21 cellular contexts compared by ENCODE assay signal in the genomic region with DNA sequence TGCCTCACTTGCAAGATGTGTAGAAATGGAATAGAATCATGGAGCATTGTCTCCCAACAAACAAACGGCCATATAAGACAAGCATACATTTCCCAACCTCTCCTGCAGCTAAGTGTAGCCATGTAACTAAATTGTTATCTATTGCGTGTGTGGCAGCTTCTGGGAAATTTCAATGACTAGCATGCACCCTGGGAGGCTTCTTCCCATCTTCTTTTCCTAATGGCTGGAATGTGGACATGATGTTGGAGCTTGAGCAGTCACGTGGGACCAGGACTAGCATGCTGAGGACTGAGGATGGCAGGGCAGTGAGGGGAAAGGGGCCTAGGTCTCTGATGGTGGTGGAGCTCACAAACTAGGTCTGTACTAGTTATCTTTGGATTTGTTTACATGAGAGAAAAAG. TPM values are rescaled to one million over a fixed set of nuclear protein-coding genes. Genes with fewer than 3 reads are reported as not detected.
DNase-seq lines count a peak whose midpoint lies in the region; ATAC-seq and TF ChIP-seq lines count a peak whose summit lies in the region.
"Had no signal": no experiment of that assay in that cellular context is flagged by ENCODE, and none has a peak within 500 bp of the region (broad histone marks: within the 10 kb centered on the region; RNA-seq: fewer than 3 reads in every experiment).

No MANE protein-coding gene starts in this region.

- ATAC-seq in aorta (ENCODE audit: low FRiP score): no peak
- ATAC-seq in stimulated activated effector memory CD8-positive, alpha-beta T cell treated with anti-CD3 and anti-CD28 coated beads, Interleukin-12 subunit alpha, Interleukin-12 subunit beta, amount 100 ng/mL, for 72 hours: no peak

- no peaks in the 10 kb centered on the region for H4K20me1 ChIP-seq in mammary epithelial cell (ENCODE audit: insufficient read depth, low read length)

- H3K27me3 ChIP-seq in mammary epithelial cell (ENCODE audit: insufficient read depth, low read length): no peaks in the 10 kb centered on the region
- no peaks in the 10 kb centered on the region for H3K27me3 ChIP-seq in sigmoid colon
- no peaks in the 10 kb centered on the region for H3K27me3 ChIP-seq in aorta (ENCODE audit: control insufficient read depth in 1 of 2, insufficient read depth in 2 of 2, low read length in 1 of 2)
- H3K27me3 ChIP-seq: heart left ventricle, MG63 had no signal

- BruUV-seq in MCF 10A (replicated peaks; lab: Mats Ljungman, UMichigan) (no TSS peak), mammary epithelial cell (replicated peaks; lab: Mats Ljungman, UMichigan) (no TSS peak)

- H3K4me3 Mint-ChIP-seq in MCF 10A (ENCODE audit: unreplicated experiment) (no peak overlapping the region), glutamatergic neuron (ENCODE audit: unreplicated experiment) (peak overlapping the region; percentile 74)
- no peak overlapping the region for H3K4me3 Mint-ChIP-seq in stimulated activated effector memory CD8-positive, alpha-beta T cell treated with anti-CD3 and anti-CD28 coated beads, Interleukin-12 subunit alpha, Interleukin-12 subunit beta, amount 100 ng/mL, for 72 hours
- H3K4me3 Mint-ChIP-seq: CD14-positive monocyte; dendritic cell treated with granulocyte-macrophage colony-stimulating factor and Interleukin-4, amounts not matched to agents 40 ng/mL and 50 ng/mL, for 4 days; memory B cell had no signal

- POLR2A ChIA-PET in MCF 10A (lab: Yijun Ruan, JAX): interaction anchor here (5.9 kb wide), 1 partner anchor 22 kb away, joined by 103 read pairs; the partner anchor contains the start of gene CTDSP2

- no peak for DNase-seq in MCF 10A (ENCODE audit: unreplicated experiment)
- DNase-seq in mammary epithelial cell: no peak
- DNase-seq in glutamatergic neuron: no peak
- no peak for DNase-seq in sigmoid colon
- no peak for DNase-seq in aorta
- DNase-seq in stimulated activated effector memory CD8-positive, alpha-beta T cell treated with anti-CD3 and anti-CD28 coated beads, Interleukin-12 subunit alpha, Interleukin-12 subunit beta, amount 100 ng/mL, for 72 hours (ENCODE audit: low spot score in 2 of 2): no peak
- DNase-seq in cerebellum (ENCODE audit: low spot score): no peak
- DNase-seq in AG20443 (ENCODE audit: low spot score): no peak
- DNase-seq: activated CD8-positive, alpha-beta memory T cell treated with anti-CD3 and anti-CD28 coated beads, Interleukin-2, amount 50 U/mL, for 4 hours; activated naive CD4-positive, alpha-beta T cell; DMS79; MG63; SIG-M5; stimulated activated naive CD4-positive, alpha-beta T cell treated with Interleukin-2 at 50 U/mL for 16 hours had no signal

- H3K4me3 ChIP-seq in mammary epithelial cell (replicated peaks in 1 of 3; ENCODE audit: insufficient read depth in 1 of 3, low read depth in 2 of 3, low read length in 3 of 3): no peak overlapping the region
- H3K4me3 ChIP-seq in sigmoid colon: no peak overlapping the region
- H3K4me3 ChIP-seq in aorta (ENCODE audit: low read length in 2 of 2): no peak overlapping the region
- H3K4me3 ChIP-seq: HAP-1, heart left ventricle, MG63 had no signal

- H3K9me3 ChIP-seq in mammary epithelial cell (replicated peaks; ENCODE audit: insufficient read depth, low read length): no peaks in the 10 kb centered on the region
- no peaks in the 10 kb centered on the region for H3K9me3 ChIP-seq in sigmoid colon
- H3K9me3 ChIP-seq in aorta (ENCODE audit: control insufficient read depth, low read length): no peaks in the 10 kb centered on the region
- H3K9me3 ChIP-seq: HAP-1, heart left ventricle, MG63 had no signal

- H3K36me3 ChIP-seq in mammary epithelial cell (ENCODE audit: insufficient read depth, low read length) (no peaks in the 10 kb centered on the region), sigmoid colon (no peaks in the 10 kb centered on the region), aorta (ENCODE audit: control insufficient read depth in 1 of 2, insufficient read depth in 2 of 2, low read length in 1 of 2) (no peaks in the 10 kb centered on the region)
- H3K36me3 ChIP-seq: HAP-1, heart left ventricle, MG63 had no signal

- H3K27me3 Mint-ChIP-seq in MCF 10A (ENCODE audit: insufficient read depth, unreplicated experiment) (no peaks in the 10 kb centered on the region), glutamatergic neuron (ENCODE audit: unreplicated experiment) (peaks cover 18% of the 10 kb centered on the region)

- H3K27ac ChIP-seq in mammary epithelial cell (ENCODE audit: insufficient read depth, low read depth, low read length) (no peak overlapping the region), sigmoid colon (peak overlapping the region; percentile 84 to 99 (median 92)), aorta (ENCODE audit: low read depth in 1 of 2, low read length in 2 of 2) (peak overlapping the region; percentile 10 to 54)
- H3K27ac ChIP-seq: 22Rv1 had no signal

- H3K36me3 Mint-ChIP-seq in MCF 10A (ENCODE audit: insufficient read depth, unreplicated experiment) (no peaks in the 10 kb centered on the region), glutamatergic neuron (ENCODE audit: unreplicated experiment) (peaks cover 3% of the 10 kb centered on the region)
- H3K36me3 Mint-ChIP-seq in stimulated activated effector memory CD8-positive, alpha-beta T cell treated with anti-CD3 and anti-CD28 coated beads, Interleukin-12 subunit alpha, Interleukin-12 subunit beta, amount 100 ng/mL, for 72 hours: no peaks in the 10 kb centered on the region
- H3K36me3 Mint-ChIP-seq: CD14-positive monocyte had no signal

- no peak overlapping the region for H3K9ac ChIP-seq in mammary epithelial cell (ENCODE audit: insufficient read depth, low read length)

- TF ChIP-seq CTCF in MCF 10A (IDR thresholded peaks at IDR 0.05; ENCODE audit: unreplicated experiment) (no peak), mammary epithelial cell (conservative IDR thresholded peaks at IDR 0.05 in 1 of 2, IDR thresholded peaks at IDR 0.05 in 1 of 2; ENCODE audit: extremely low read depth in 1 of 2, insufficient read depth in 1 of 2, low read depth in 1 of 2, low read length in 2 of 2) (no peak), glutamatergic neuron (IDR thresholded peaks at IDR 0.05; ENCODE audit: partially characterized antibody, unreplicated experiment) (no peak), sigmoid colon (IDR thresholded peaks at IDR 0.05) (no peak)

- intact Hi-C loops in MCF 10A (cut with micrococcal nuclease) (no loop called here), mammary epithelial cell (cut with micrococcal nuclease) (no loop called here), sigmoid colon (cut with DNase I) (loop anchor here (1.0 kb wide), 1 partner anchor 25 kb away; no protein-coding TSS in a partner anchor), aorta (cut with DNase I) (no loop called here)

- peak in 2 of 4 donors; percentile 9 to 63 for TF ChIP-seq EP300 in sigmoid colon (IDR thresholded peaks at IDR 0.05)

- no peaks in the 10 kb centered on the region for H3K9me3 Mint-ChIP-seq in MCF 10A (ENCODE audit: unreplicated experiment)
- peaks cover 20% of the 10 kb centered on the region for H3K9me3 Mint-ChIP-seq in glutamatergic neuron (ENCODE audit: unreplicated experiment)
- no peaks in the 10 kb centered on the region for H3K9me3 Mint-ChIP-seq in stimulated activated effector memory CD8-positive, alpha-beta T cell treated with anti-CD3 and anti-CD28 coated beads, Interleukin-12 subunit alpha, Interleukin-12 subunit beta, amount 100 ng/mL, for 72 hours
- H3K9me3 Mint-ChIP-seq: dendritic cell treated with granulocyte-macrophage colony-stimulating factor and Interleukin-4, amounts not matched to agents 40 ng/mL and 50 ng/mL, for 4 days; memory B cell had no signal

- TF ChIP-seq POLR2A in sigmoid colon (IDR thresholded peaks at IDR 0.05): no peak

- in situ Hi-C loops in mammary epithelial cell (cut with MboI; ENCODE audit: low sequenced_read_pairs in 2 of 2): no loop called here

- WGBS in mammary epithelial cell (ENCODE audit: low coverage, missing lambda C conversion rate): 97% methylated on average over 3 of the region's 3 CpGs
- 78 to 84% methylated on average over 3 of the region's 3 CpGs for WGBS in sigmoid colon, 2 donors
- WGBS in aorta, 2 donors: 85 to 87% methylated on average over 3 of the region's 3 CpGs

- dilution Hi-C loops in mammary epithelial cell (cut with HindIII; ENCODE audit: low sequenced_read_pairs): no loop called here

- H3K79me2 ChIP-seq in mammary epithelial cell (ENCODE audit: insufficient read depth, low read length): no peaks in the 10 kb centered on the region

- H3K4me2 ChIP-seq in mammary epithelial cell (ENCODE audit: insufficient read depth, low read depth, low read length): no peak overlapping the region

- peaks cover 11% of the 10 kb centered on the region for H3K4me1 Mint-ChIP-seq in MCF 10A (ENCODE audit: insufficient read depth, unreplicated experiment)
- H3K4me1 Mint-ChIP-seq in glutamatergic neuron (ENCODE audit: low read depth, unreplicated experiment): peaks cover 40% of the 10 kb centered on the region
- no peaks in the 10 kb centered on the region for H3K4me1 Mint-ChIP-seq in stimulated activated effector memory CD8-positive, alpha-beta T cell treated with anti-CD3 and anti-CD28 coated beads, Interleukin-12 subunit alpha, Interleukin-12 subunit beta, amount 100 ng/mL, for 72 hours

- no peak overlapping the region for H2AFZ ChIP-seq in mammary epithelial cell (ENCODE audit: low read depth, low read length)

- H3K27ac Mint-ChIP-seq in MCF 10A (ENCODE audit: low read depth, unreplicated experiment) (peak overlapping the region; percentile 10), glutamatergic neuron (ENCODE audit: unreplicated experiment) (peak overlapping the region; percentile 100)
- no peak overlapping the region for H3K27ac Mint-ChIP-seq in stimulated activated effector memory CD8-positive, alpha-beta T cell treated with anti-CD3 and anti-CD28 coated beads, Interleukin-12 subunit alpha, Interleukin-12 subunit beta, amount 100 ng/mL, for 72 hours
- H3K27ac Mint-ChIP-seq: CD14-positive monocyte; dendritic cell treated with granulocyte-macrophage colony-stimulating factor and Interleukin-4, amounts not matched to agents 40 ng/mL and 50 ng/mL, for 4 days; memory B cell had no signal

- H3K4me1 ChIP-seq in mammary epithelial cell (ENCODE audit: insufficient read depth, low read length) (peaks cover 14% of the 10 kb centered on the region), sigmoid colon (peaks cover 0 to 67% (median 52%) of the 10 kb centered on the region in 4 donors), aorta (ENCODE audit: control insufficient read depth in 1 of 2, insufficient read depth in 2 of 2, low read length in 2 of 2) (peaks cover 0 to 8% of the 10 kb centered on the region in 2 donors)

- CTCF ChIA-PET in MCF 10A (lab: Yijun Ruan, JAX): no interaction called here
- CTCF ChIA-PET in mammary epithelial cell (lab: Charles Lee; ENCODE audit: low non-redundant PET): no interaction called here

RNA-seq across cellular contexts. Expression of gene CTDSP2, which starts 21.7 kb away (rescaled TPM):
- 73.4 and 76.5 TPM in 2 replicates for total RNA-seq in MCF 10A (2022)
- 10 to 100 TPM; 51.3 to 76.1 TPM for total RNA-seq in mammary epithelial cell
- 56.4 TPM for polyA plus RNA-seq in mammary epithelial cell
- 204 TPM for polyA minus RNA-seq in mammary epithelial cell
- total RNA-seq in glutamatergic neuron (ENCODE audit: unreplicated experiment): 127 TPM
- 100 to 1,000 TPM; 121 to 183 (median 135) TPM for total RNA-seq in sigmoid colon
- 100 to 1,000 TPM in 2 of 3 donors, 10 to 100 TPM in 1; 85.3 to 122 (median 105) TPM for polyA plus RNA-seq in sigmoid colon
- 100 to 1,000 TPM; 187 to 252 TPM for total RNA-seq in aorta
- polyA plus RNA-seq in aorta: 10 to 100 TPM; 51.2 to 91.7 TPM
- 38.6 TPM for total RNA-seq in cerebellum

RNA-seq across cellular contexts. Expression of gene AVIL, which starts 49.7 kb away (rescaled TPM):
- total RNA-seq in MCF 10A (2022): 1.7 and 1.9 TPM in 2 replicates
- total RNA-seq in mammary epithelial cell: 1 to 10 TPM; 1.8 to 2.5 TPM
- 0.40 TPM for polyA plus RNA-seq in mammary epithelial cell
- 3.3 TPM for polyA minus RNA-seq in mammary epithelial cell
- total RNA-seq in glutamatergic neuron (ENCODE audit: unreplicated experiment): 4.8 TPM
- total RNA-seq in sigmoid colon: 10 to 100 TPM in 1 of 4 donors, 1 to 10 TPM in 3; 2.1 to 12.2 (median 5.1) TPM
- 10 to 100 TPM in 1 of 3 donors, 1 to 10 TPM in 2; 6.2 to 11.4 (median 8.3) TPM for polyA plus RNA-seq in sigmoid colon
- total RNA-seq in aorta: 10 to 100 TPM; 11.5 to 26.8 TPM
- polyA plus RNA-seq in aorta: 1 to 10 TPM; 5.5 to 7.2 TPM
- 1.9 TPM for total RNA-seq in cerebellum
- total RNA-seq: epithelial cell of proximal tubule had no signal
